ENCODE assay signal across 11 cellular contexts in genomic region chr12:14691560-14691959, GRCh38. TPM values are rescaled to one million over a fixed set of nuclear protein-coding genes. Genes with fewer than 3 reads are reported as not detected.
DNase-seq lines count a peak whose midpoint lies in the region; ATAC-seq and TF ChIP-seq lines count a peak whose summit lies in the region.
"Had no signal": no experiment of that assay in that cellular context is flagged by ENCODE, and none has a peak within 500 bp of the region (broad histone marks: within the 10 kb centered on the region; RNA-seq: fewer than 3 reads in every experiment).

No MANE protein-coding gene starts in this region.

- peak; percentile 51 for ATAC-seq in GM21786 (IDR thresholded peaks at IDR 0.05; ENCODE audit: unreplicated experiment)
- ATAC-seq in stimulated activated naive B cell treated with anti-CD40 and anti-IgM and Interleukin-4, amounts not matched to agents 10 μg/mL and 1 μg/mL and 100 μg/mL, for 72 hours (replicated peaks) = peak; percentile 46 to 71
- ATAC-seq in GM19467 (IDR thresholded peaks at IDR 0.05; ENCODE audit: unreplicated experiment) = no peak
- ATAC-seq in HG03159 (IDR thresholded peaks at IDR 0.05; ENCODE audit: unreplicated experiment) = no peak
- ATAC-seq: natural killer cell treated with Interleukin-12 subunit alpha and Interleukin-12 subunit beta and Interleukin-15 and Interleukin-18, amount 100 ng/mL, for 72 hours had no signal

- no peak overlapping the region for H3K27ac Mint-ChIP-seq in stimulated activated naive B cell treated with anti-CD40 and anti-IgM and Interleukin-4, amounts not matched to agents 10 μg/mL and 1 μg/mL and 100 μg/mL, for 72 hours
- H3K27ac Mint-ChIP-seq: natural killer cell treated with Interleukin-12 subunit alpha and Interleukin-12 subunit beta and Interleukin-15 and Interleukin-18, amount 100 ng/mL, for 72 hours had no signal

- TF ChIP-seq CTCF in SK-N-SH (IDR thresholded peaks at IDR 0.05) = no peak

- no peak for TF ChIP-seq EP300 in SK-N-SH (IDR thresholded peaks at IDR 0.05; ENCODE audit: borderline replicate concordance in 1 of 2, low read depth in 1 of 2, low read length in 1 of 2)

- no peaks in the 10 kb centered on the region; the same call in 1 of the 2 replicates for H3K27me3 ChIP-seq in SK-N-SH (ENCODE audit: insufficient read depth)

- H3K9ac ChIP-seq in SK-N-SH = no peak overlapping the region

- POLR2A ChIA-PET in SK-N-SH (lab: Yijun Ruan, JAX) = no interaction called here

- no peaks in the 10 kb centered on the region for H3K79me2 ChIP-seq in SK-N-SH (ENCODE audit: insufficient read depth)

- intact Hi-C loops in head of caudate nucleus (cut with DNase I) = no loop called here

- no peaks in the 10 kb centered on the region for H3K9me3 ChIP-seq in SK-N-SH

- no peaks in the 10 kb centered on the region for H4K20me1 ChIP-seq in SK-N-SH (ENCODE audit: insufficient read depth)

- H3K4me2 ChIP-seq in SK-N-SH = no peak overlapping the region

- CTCF ChIA-PET in SK-N-SH (lab: Yijun Ruan, JAX) = no interaction called here

- peaks cover 0 to 3% of the 10 kb centered on the region in 2 donors for H3K27me3 Mint-ChIP-seq in stimulated activated naive B cell treated with anti-CD40 and anti-IgM and Interleukin-4, amounts not matched to agents 10 μg/mL and 1 μg/mL and 100 μg/mL, for 72 hours

- no peak for TF ChIP-seq RAD21 in SK-N-SH (IDR thresholded peaks at IDR 0.05; ENCODE audit: low read length)

- no peak overlapping the region for H2AFZ ChIP-seq in SK-N-SH (ENCODE audit: low read depth)

- H3F3A ChIP-seq in SK-N-SH (replicated peaks; ENCODE audit: insufficient read depth) = no peaks in the 10 kb centered on the region

- no peaks in the 10 kb centered on the region for H3K9me2 ChIP-seq in SK-N-SH

- DNase-seq in NCI-H524 treated with DMSO at 0.1 percent for 48 hours (lab: John Stamatoyannopoulos, UW) (peak; percentile 52), head of caudate nucleus (peak in 39 of 42 donors; percentile 4 to 72 (median 36)), SK-N-SH (no peak)
- peak; percentile 4 for DNase-seq in stimulated activated naive B cell treated with anti-CD40 and anti-IgM and Interleukin-4, amounts not matched to agents 10 μg/mL and 1 μg/mL and 100 μg/mL, for 72 hours
- no peak for DNase-seq in stimulated activated CD8-positive, alpha-beta memory T cell treated with anti-CD3 and anti-CD28 coated beads, Interleukin-4, amount 100 ng/mL, for 48 hours
- DNase-seq: EL, foreskin melanocyte had no signal

- no peaks in the 10 kb centered on the region for H3K36me3 ChIP-seq in SK-N-SH (replicated peaks in 1 of 2; ENCODE audit: control insufficient read depth in 1 of 2, insufficient read depth in 2 of 2, low read length in 1 of 2)

- H3K9me3 Mint-ChIP-seq in stimulated activated naive B cell treated with anti-CD40 and anti-IgM and Interleukin-4, amounts not matched to agents 10 μg/mL and 1 μg/mL and 100 μg/mL, for 72 hours = no peaks in the 10 kb centered on the region
- H3K9me3 Mint-ChIP-seq: natural killer cell treated with Interleukin-12 subunit alpha and Interleukin-12 subunit beta and Interleukin-15 and Interleukin-18, amount 100 ng/mL, for 72 hours had no signal

- H3K27ac ChIP-seq in SK-N-SH (ENCODE audit: low read depth in 2 of 2, low read length in 1 of 2) = no peak overlapping the region

- H3K4me1 ChIP-seq in SK-N-SH (ENCODE audit: control insufficient read depth in 1 of 2, insufficient read depth in 2 of 2, low read depth in 1 of 2, low read length in 1 of 2) = no peaks in the 10 kb centered on the region

- no peak overlapping the region for H3K4me3 ChIP-seq in SK-N-SH (ENCODE audit: low read depth in 2 of 2, low read length in 1 of 2)

- H3K4me1 Mint-ChIP-seq in stimulated activated naive B cell treated with anti-CD40 and anti-IgM and Interleukin-4, amounts not matched to agents 10 μg/mL and 1 μg/mL and 100 μg/mL, for 72 hours = no peaks in the 10 kb centered on the region

- H3K36me3 Mint-ChIP-seq in stimulated activated naive B cell treated with anti-CD40 and anti-IgM and Interleukin-4, amounts not matched to agents 10 μg/mL and 1 μg/mL and 100 μg/mL, for 72 hours = no peaks in the 10 kb centered on the region
- H3K36me3 Mint-ChIP-seq: natural killer cell treated with Interleukin-12 subunit alpha and Interleukin-12 subunit beta and Interleukin-15 and Interleukin-18, amount 100 ng/mL, for 72 hours had no signal

- no peak overlapping the region for H3K4me3 Mint-ChIP-seq in stimulated activated naive B cell treated with anti-CD40 and anti-IgM and Interleukin-4, amounts not matched to agents 10 μg/mL and 1 μg/mL and 100 μg/mL, for 72 hours
- H3K4me3 Mint-ChIP-seq: natural killer cell treated with Interleukin-12 subunit alpha and Interleukin-12 subunit beta and Interleukin-15 and Interleukin-18, amount 100 ng/mL, for 72 hours had no signal

TF ChIP-seq in SK-N-SH, 30 proteins besides CTCF, POLR2A, EP300 and RAD21:
- TF ChIP-seq USF1 (IDR thresholded peaks at IDR 0.05; ENCODE audit: borderline replicate concordance, low read depth) = no peak

RNA-seq across cellular contexts. Expression of gene GUCY2C, which starts 4.8 kb away (rescaled TPM):
- not detected in 2 replicates for polyA plus RNA-seq in SK-N-SH (2012; rRNA removed)
- polyA plus RNA-seq in SK-N-SH (2012; cell fraction: cytosol; rRNA removed) = not detected in 2 replicates
- polyA plus RNA-seq in SK-N-SH (2012; cell fraction: nucleus; rRNA removed) = not detected in 2 replicates

Comparison
In these comparisons a context has a peak if more than half of its experiments do, and no peak if none do; other contexts are left out.
1. ATAC-seq: peak in GM21786 (single experiment) and stimulated activated naive B cell treated with anti-CD40 and anti-IgM and Interleukin-4, amounts not matched to agents 10 μg/mL and 1 μg/mL and 100 μg/mL, for 72 hours (2 of 2); none in GM19467 (single experiment) and HG03159 (single experiment).
2. DNase-seq: peak in NCI-H524 treated with DMSO at 0.1 percent for 48 hours (single experiment), head of caudate nucleus (39 of 42) and stimulated activated naive B cell treated with anti-CD40 and anti-IgM and Interleukin-4, amounts not matched to agents 10 μg/mL and 1 μg/mL and 100 μg/mL, for 72 hours (single experiment); none in SK-N-SH (single experiment) and stimulated activated CD8-positive, alpha-beta memory T cell treated with anti-CD3 and anti-CD28 coated beads, Interleukin-4, amount 100 ng/mL, for 48 hours (single experiment).